ENCODE assay signal across 1 cellular context in the genomic region with DNA sequence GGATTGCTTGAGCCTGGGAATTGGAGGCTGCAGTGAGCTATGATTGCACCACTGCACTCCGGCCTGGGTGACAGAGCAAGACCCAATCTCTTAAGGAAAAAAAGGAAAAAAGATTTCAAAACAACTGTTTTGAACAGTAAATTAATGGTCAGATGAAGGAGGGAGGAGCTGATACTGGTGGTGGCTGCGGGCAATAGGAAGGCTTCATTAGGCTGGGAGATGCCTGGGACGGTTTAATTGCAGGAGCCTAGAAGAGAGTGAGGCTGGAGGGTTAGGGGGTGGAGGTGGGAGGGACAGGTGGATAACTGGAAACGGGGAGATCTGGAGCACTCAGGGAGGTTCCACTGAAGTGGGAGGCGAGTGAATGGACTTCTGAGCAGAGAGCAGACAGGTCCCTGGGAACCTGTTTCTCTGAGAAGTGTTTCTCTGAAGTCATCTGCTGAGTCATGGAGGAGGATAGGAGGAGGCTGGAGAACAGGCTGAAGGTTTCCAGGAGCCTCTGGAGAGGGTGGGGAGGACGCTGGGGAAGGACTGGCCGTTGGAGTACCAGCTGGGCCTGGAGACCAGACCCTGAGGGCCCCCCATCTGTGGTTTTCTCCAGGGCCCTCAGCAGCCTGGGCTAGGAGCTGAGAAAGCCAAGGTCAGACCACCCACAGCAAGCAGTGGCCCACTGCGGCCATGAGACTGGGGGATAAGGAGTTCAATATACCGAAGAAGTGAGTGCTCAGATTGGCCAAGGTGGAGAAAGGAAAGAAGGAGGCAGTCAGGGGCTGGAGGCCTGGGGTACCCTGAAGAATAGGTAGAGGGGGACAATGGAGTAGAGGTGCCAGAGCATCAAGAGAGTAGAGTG.
TF ChIP-seq lines count a peak whose summit lies in the region.

No MANE protein-coding gene starts in this region.

TF ChIP-seq in A549, 52 proteins besides CTCF, POLR2A, EP300 and RAD21 (continued from another document):
- no peak for TF ChIP-seq REST (IDR thresholded peaks at IDR 0.05)
- no peak for TF ChIP-seq ZSCAN20 (CRISPR knock-in tag; IDR thresholded peaks at IDR 0.05)
- peak; percentile 93 for TF ChIP-seq MAFK (IDR thresholded peaks at IDR 0.05; ENCODE audit: partially characterized antibody)
- peak; percentile 14; the same call in 1 of the 2 replicates for TF ChIP-seq HOXB5 (CRISPR knock-in tag; IDR thresholded peaks at IDR 0.05)
- peak; percentile 90 for TF ChIP-seq NFE2L2 (conservative IDR thresholded peaks at IDR 0.05; ENCODE audit: low read length)
- 0 out of 2 replicates have a peak, but pooled peaks have one; percentile 18 for TF ChIP-seq MAX (IDR thresholded peaks at IDR 0.05)
- TF ChIP-seq FOSL2 (IDR thresholded peaks at IDR 0.05), result no peak
- TF ChIP-seq FOSL2 (CRISPR knock-in tag; IDR thresholded peaks at IDR 0.05), result peak; percentile 72
- TF ChIP-seq, protein P1, sequence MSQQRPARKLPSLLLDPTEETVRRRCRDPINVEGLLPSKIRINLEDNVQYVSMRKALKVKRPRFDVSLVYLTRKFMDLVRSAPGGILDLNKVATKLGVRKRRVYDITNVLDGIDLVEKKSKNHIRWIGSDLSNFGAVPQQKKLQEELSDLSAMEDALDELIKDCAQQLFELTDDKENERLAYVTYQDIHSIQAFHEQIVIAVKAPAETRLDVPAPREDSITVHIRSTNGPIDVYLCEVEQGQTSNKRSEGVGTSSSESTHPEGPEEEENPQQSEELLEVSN (IDR thresholded peaks at IDR 0.05; ENCODE audit: borderline replicate concordance, low read depth), result no peak
- 0 out of 2 replicates have a peak, but pooled peaks have one; percentile 43 for TF ChIP-seq HOXB13 (CRISPR knock-in tag; IDR thresholded peaks at IDR 0.05; ENCODE audit: low read depth)
- 0 out of 5 replicates have a peak, but pooled peaks of 1 of the 2 experiments have one; percentile 33 for TF ChIP-seq JUN (IDR thresholded peaks at IDR 0.05)
- TF ChIP-seq ATOH8 (CRISPR knock-in tag; IDR thresholded peaks at IDR 0.05; ENCODE audit: low read depth), result no peak
- TF ChIP-seq EHMT2 (IDR thresholded peaks at IDR 0.05; ENCODE audit: low read depth), result no peak
- no peak for TF ChIP-seq POLR2AphosphoS2 (conservative IDR thresholded peaks at IDR 0.05; ENCODE audit: low read length)
- TF ChIP-seq, protein P2, sequence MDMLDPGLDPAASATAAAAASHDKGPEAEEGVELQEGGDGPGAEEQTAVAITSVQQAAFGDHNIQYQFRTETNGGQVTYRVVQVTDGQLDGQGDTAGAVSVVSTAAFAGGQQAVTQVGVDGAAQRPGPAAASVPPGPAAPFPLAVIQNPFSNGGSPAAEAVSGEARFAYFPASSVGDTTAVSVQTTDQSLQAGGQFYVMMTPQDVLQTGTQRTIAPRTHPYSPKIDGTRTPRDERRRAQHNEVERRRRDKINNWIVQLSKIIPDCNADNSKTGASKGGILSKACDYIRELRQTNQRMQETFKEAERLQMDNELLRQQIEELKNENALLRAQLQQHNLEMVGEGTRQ (IDR thresholded peaks at IDR 0.05), result no peak
TF ChIP-seq in A549: peak in this region for 8.
